In genomic region chr6:125961117-125961516, GRCh38 we compare ENCODE assay signal across 14 cellular contexts. TPM values are rescaled to one million over a fixed set of nuclear protein-coding genes. Genes with fewer than 3 reads are reported as not detected.
A peak's percentile ranks its signal among the peaks of the same experiment; 100 is the strongest.
DNase-seq lines count a peak whose midpoint lies in the region; ATAC-seq and TF ChIP-seq lines count a peak whose summit lies in the region.
"Had no signal": no experiment of that assay in that cellular context is flagged by ENCODE, and none has a peak within 500 bp of the region (broad histone marks: within the 10 kb centered on the region; RNA-seq: fewer than 3 reads in every experiment).

No MANE protein-coding gene starts in this region.

- H3K27me3 ChIP-seq in Loucy (ENCODE audit: insufficient read depth, low read length, poor library complexity, severe bottlenecking) (no peaks in the 10 kb centered on the region), osteoblast (ENCODE audit: insufficient read depth, low read length) (no peaks in the 10 kb centered on the region)

- no peaks in the 10 kb centered on the region for H3K9me3 Mint-ChIP-seq in dendritic cell treated with granulocyte-macrophage colony-stimulating factor and Interleukin-4, amounts not matched to agents 40 ng/mL and 50 ng/mL, for 4 days
- H3K9me3 Mint-ChIP-seq: CD8-positive, alpha-beta T cell had no signal

- H3K4me2 ChIP-seq in Loucy (ENCODE audit: low read depth, low read length, poor library complexity, severe bottlenecking) (peak overlapping the region; percentile 43), osteoblast (ENCODE audit: insufficient read depth, low read length) (no peak overlapping the region)

- H3K4me1 ChIP-seq in Loucy (ENCODE audit: insufficient read depth, low read length, poor library complexity, severe bottlenecking) (peaks cover 42% of the 10 kb centered on the region), osteoblast (ENCODE audit: insufficient read depth, low read length) (peaks cover 15% of the 10 kb centered on the region)

- H3K9me3 ChIP-seq in Loucy (ENCODE audit: insufficient read depth, low read depth, low read length) (no peaks in the 10 kb centered on the region), osteoblast (ENCODE audit: low read depth, low read length) (no peaks in the 10 kb centered on the region)

- H3K4me3 ChIP-seq in Loucy (ENCODE audit: low read length, poor library complexity, severe bottlenecking): no peak overlapping the region
- H3K4me3 ChIP-seq in osteoblast (ENCODE audit: insufficient read depth, low read length): no peak overlapping the region

- H3K27ac Mint-ChIP-seq in dendritic cell treated with granulocyte-macrophage colony-stimulating factor and Interleukin-4, amounts not matched to agents 40 ng/mL and 50 ng/mL, for 4 days: peak overlapping the region; percentile 11

- peaks cover 26% of the 10 kb centered on the region for H3K4me1 Mint-ChIP-seq in dendritic cell treated with granulocyte-macrophage colony-stimulating factor and Interleukin-4, amounts not matched to agents 40 ng/mL and 50 ng/mL, for 4 days (ENCODE audit: low read depth)

- no peak overlapping the region for H3K4me3 Mint-ChIP-seq in dendritic cell treated with granulocyte-macrophage colony-stimulating factor and Interleukin-4, amounts not matched to agents 40 ng/mL and 50 ng/mL, for 4 days
- H3K4me3 Mint-ChIP-seq: CD14-positive monocyte; CD8-positive, alpha-beta T cell had no signal

- H2AFZ ChIP-seq in Loucy (ENCODE audit: low read length): no peak overlapping the region
- no peak overlapping the region for H2AFZ ChIP-seq in osteoblast (ENCODE audit: low read length)

- TF ChIP-seq CTCF in Loucy (conservative IDR thresholded peaks at IDR 0.05; ENCODE audit: low read length) (no peak), osteoblast (IDR thresholded peaks at IDR 0.05; ENCODE audit: extremely low read depth, low read depth, low read length) (no peak)

- peaks cover 9% of the 10 kb centered on the region for H3K36me3 Mint-ChIP-seq in dendritic cell treated with granulocyte-macrophage colony-stimulating factor and Interleukin-4, amounts not matched to agents 40 ng/mL and 50 ng/mL, for 4 days (ENCODE audit: low read depth)

- H3K36me3 ChIP-seq in Loucy (ENCODE audit: insufficient read depth, low read length) (no peaks in the 10 kb centered on the region), osteoblast (ENCODE audit: insufficient read depth, low read length) (no peaks in the 10 kb centered on the region)

- peak overlapping the region; percentile 32 for H3K9ac ChIP-seq in Loucy (ENCODE audit: low read depth, low read length, poor library complexity, severe bottlenecking)

- H3F3A ChIP-seq in Loucy (ENCODE audit: low read depth): no peaks in the 10 kb centered on the region

- no peak for ATAC-seq in GM18502 (IDR thresholded peaks at IDR 0.05; ENCODE audit: poor library complexity, unreplicated experiment)
- ATAC-seq: CD8-positive, alpha-beta T cell; HCT116 had no signal

- H3K27ac ChIP-seq in osteoblast (ENCODE audit: low read depth, low read length): no peak overlapping the region

- H3K9me2 ChIP-seq in Loucy (replicated peaks; ENCODE audit: low read depth, low read length): no peaks in the 10 kb centered on the region

- DNase-seq in medulla oblongata (ENCODE audit: extremely low spot score) (peak; percentile 73), superior temporal gyrus (ENCODE audit: extremely low spot score) (peak; percentile 90), osteoblast (ENCODE audit: insufficient read length, low spot score, missing footprints) (no peak), AML-193 (lab: John Stamatoyannopoulos, UW) (no peak)
- DNase-seq: CD8-positive, alpha-beta T cell; COR-L47; DMS153; DMS79 treated with DMSO at 0.1 percent for 48 hours; EL had no signal

- intact Hi-C loops in dendritic cell treated with granulocyte-macrophage colony-stimulating factor and Interleukin-4, amounts not matched to agents 40 ng/mL and 50 ng/mL, for 4 days (cut with micrococcal nuclease): no loop called here

- H4K20me1 ChIP-seq in Loucy (ENCODE audit: insufficient read depth, low read length, poor library complexity, severe bottlenecking): peaks cover 11% of the 10 kb centered on the region
- peaks cover 5% of the 10 kb centered on the region for H4K20me1 ChIP-seq in osteoblast (ENCODE audit: insufficient read depth, low read length)

- H3K27me3 Mint-ChIP-seq in dendritic cell treated with granulocyte-macrophage colony-stimulating factor and Interleukin-4, amounts not matched to agents 40 ng/mL and 50 ng/mL, for 4 days: no peaks in the 10 kb centered on the region

- H3K79me2 ChIP-seq in Loucy (ENCODE audit: insufficient read depth, low read length): peaks cover 74% of the 10 kb centered on the region
- peaks cover 69% of the 10 kb centered on the region for H3K79me2 ChIP-seq in osteoblast (ENCODE audit: insufficient read depth, low read length)

RNA-seq across cellular contexts. Expression of gene HINT3, which starts 4.5 kb away (rescaled TPM):
- 30.4 and 32.4 TPM in 2 replicates for total RNA-seq in osteoblast

RNA-seq across cellular contexts. Expression of gene TRMT11, which starts 25.2 kb away (rescaled TPM):
- 26.8 and 27.1 TPM in 2 replicates for total RNA-seq in osteoblast

Comparison
In these comparisons a context has a peak if more than half of its experiments do, and no peak if none do; other contexts are left out.
1. DNase-seq: peak in medulla oblongata (single experiment) and superior temporal gyrus (single experiment); none in osteoblast (single experiment) and AML-193 (0 of 2).